1 cellular context compared by ENCODE assay signal in genomic region chr22:49449377-49449776, GRCh38.
TF ChIP-seq lines count a peak whose summit lies in the region.

No MANE protein-coding gene starts in this region.

TF ChIP-seq in K562, 482 proteins besides CTCF, POLR2A, EP300 and RAD21 (continued from another document):
- TF ChIP-seq FOS (IDR thresholded peaks at IDR 0.05; ENCODE audit: extremely low read depth, insufficient read length) (no peak), ZNF436 (CRISPR knock-in tag; IDR thresholded peaks at IDR 0.05) (no peak), SUPT5H (IDR thresholded peaks at IDR 0.05) (0 out of 2 replicates have a peak, but pooled peaks have one; percentile 9), POLR2B (IDR thresholded peaks at IDR 0.05; ENCODE audit: low read depth, partially characterized antibody) (no peak), ARNT (IDR thresholded peaks at IDR 0.05) (no peak), CCAR2 (IDR thresholded peaks at IDR 0.05; ENCODE audit: low read depth, low read length) (no peak), ZNF76 (CRISPR knock-in tag; IDR thresholded peaks at IDR 0.05; ENCODE audit: borderline replicate concordance) (no peak), TSC22D4 (tag; IDR thresholded peaks at IDR 0.05) (no peak), HDAC2 (IDR thresholded peaks at IDR 0.05) (no peak), NFIC (IDR thresholded peaks at IDR 0.05) (no peak), ZKSCAN8 (CRISPR knock-in tag; IDR thresholded peaks at IDR 0.05) (no peak), ZBTB11 (CRISPR knock-in tag; IDR thresholded peaks at IDR 0.05) (no peak), HOXB6 (CRISPR knock-in tag; IDR thresholded peaks at IDR 0.05; ENCODE audit: borderline replicate concordance) (no peak)
